ENCODE assay signal across 8 cellular contexts in the genomic region with DNA sequence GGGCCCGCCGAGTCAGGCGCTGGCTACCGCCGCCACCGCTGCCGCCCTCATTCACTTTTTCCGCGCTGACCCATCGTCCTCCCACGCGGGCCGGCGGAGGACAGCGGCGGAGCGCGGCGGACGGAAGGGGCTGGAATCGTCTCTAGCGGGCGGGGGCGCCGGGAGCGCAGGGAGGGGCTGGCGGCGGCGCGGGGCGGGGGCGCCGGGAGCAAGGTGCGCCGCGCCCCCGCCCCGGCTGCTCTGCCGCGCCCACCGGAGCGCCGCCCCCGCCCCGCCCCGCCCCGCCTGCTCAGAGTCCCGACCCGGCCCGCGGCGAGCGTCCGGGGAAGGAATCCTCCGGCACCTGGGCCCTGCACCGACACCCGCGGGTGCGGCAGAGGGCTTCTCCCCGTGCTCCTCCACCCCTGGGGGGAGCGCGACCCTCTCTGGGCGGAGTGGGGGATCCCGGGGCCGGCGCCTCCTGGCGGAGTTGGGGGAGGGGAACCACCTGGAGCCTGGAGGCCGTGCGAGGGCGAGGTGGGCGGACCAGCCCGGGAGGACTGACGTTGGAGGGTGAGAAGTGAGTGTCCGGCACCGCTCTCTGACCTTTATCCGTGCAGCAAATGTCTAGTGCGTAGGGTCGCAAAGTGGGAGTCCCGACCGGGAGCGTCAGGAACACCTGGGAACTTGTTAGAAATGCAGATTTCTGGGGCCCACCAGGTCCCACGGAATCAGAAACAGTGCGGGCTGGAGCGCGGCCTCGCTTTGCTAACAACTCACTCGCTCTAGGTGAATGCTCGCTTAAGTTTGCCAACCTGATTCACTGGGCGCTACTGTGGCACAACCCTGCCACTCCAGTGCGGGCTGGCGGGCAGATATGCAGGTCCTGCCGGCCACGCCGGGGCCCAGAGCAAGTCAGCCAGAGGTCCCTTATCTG. TPM values are rescaled to one million over a fixed set of nuclear protein-coding genes. Genes with fewer than 3 reads are reported as not detected.
DNase-seq lines count a peak whose midpoint lies in the region; ATAC-seq and TF ChIP-seq lines count a peak whose summit lies in the region.
"Had no signal": no experiment of that assay in that cellular context is flagged by ENCODE, and none has a peak within 500 bp of the region (broad histone marks: within the 10 kb centered on the region; RNA-seq: fewer than 3 reads in every experiment).

A gene with protein sequence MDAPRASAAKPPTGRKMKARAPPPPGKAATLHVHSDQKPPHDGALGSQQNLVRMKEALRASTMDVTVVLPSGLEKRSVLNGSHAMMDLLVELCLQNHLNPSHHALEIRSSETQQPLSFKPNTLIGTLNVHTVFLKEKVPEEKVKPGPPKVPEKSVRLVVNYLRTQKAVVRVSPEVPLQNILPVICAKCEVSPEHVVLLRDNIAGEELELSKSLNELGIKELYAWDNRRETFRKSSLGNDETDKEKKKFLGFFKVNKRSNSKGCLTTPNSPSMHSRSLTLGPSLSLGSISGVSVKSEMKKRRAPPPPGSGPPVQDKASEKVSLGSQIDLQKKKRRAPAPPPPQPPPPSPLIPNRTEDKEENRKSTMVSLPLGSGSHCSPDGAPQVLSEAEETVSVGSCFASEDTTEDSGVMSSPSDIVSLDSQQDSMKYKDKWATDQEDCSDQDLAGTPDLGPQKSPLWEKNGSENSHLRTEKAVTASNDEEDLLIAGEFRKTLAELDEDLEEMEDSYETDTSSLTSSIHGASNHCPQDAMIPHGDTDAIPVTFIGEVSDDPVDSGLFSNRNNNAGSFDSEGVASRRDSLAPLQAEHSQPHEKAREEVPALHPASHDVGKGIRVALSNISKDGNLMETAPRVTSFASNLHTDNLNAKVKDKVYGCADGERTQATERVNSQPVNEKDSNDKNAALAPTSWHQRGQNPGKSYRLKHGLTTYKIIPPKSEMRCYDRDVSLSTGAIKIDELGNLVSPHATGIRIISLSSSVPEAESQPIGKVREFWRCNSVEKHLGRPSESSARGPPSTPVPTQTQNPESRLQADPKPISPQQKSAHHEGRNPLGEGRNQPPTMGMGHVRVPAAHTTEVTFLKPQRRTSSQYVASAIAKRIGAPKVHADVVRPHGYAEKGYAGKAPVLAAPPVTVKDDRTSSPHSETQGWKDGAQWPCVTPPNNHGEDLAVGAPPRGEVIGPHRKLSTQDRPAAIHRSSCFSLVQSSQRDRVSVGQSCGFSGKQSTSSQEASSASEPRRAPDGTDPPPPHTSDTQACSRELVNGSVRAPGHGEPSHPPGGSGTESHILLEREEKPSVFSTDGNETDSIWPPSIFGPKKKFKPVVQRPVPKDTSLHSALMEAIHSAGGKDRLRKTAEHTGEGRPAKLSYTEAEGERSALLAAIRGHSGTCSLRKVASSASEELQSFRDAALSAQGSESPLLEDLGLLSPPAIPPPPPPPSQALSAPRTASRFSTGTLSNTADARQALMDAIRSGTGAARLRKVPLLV (minus strand): TSS at position 144 of the 916 bp plus-strand sequence. CDS start 176 bp downstream, outside the sequence.

- peak within 1 kb of the TSS; percentile 58 for H3K4me3 Mint-ChIP-seq in T-helper 17 cell

- TF ChIP-seq CTCF in HEK293 (tag by site-specific recombination; IDR thresholded peaks at IDR 0.05) (no peak), osteoblast (IDR thresholded peaks at IDR 0.05; ENCODE audit: extremely low read depth, low read depth, low read length) (no peak), A673 (conservative IDR thresholded peaks at IDR 0.05; ENCODE audit: low read depth, low read length) (no peak)

- no TSS peak for BruUV-seq in A673 (replicated peaks; lab: Mats Ljungman, UMichigan)

- H3K36me3 Mint-ChIP-seq in T-helper 17 cell (ENCODE audit: low read depth), result no peaks in the 10 kb centered on the region

- H3K9me3 ChIP-seq in HEK293 (ENCODE audit: control insufficient read depth, insufficient read depth, low read depth, low read length), result no peaks in the 10 kb centered on the region
- H3K9me3 ChIP-seq in T-helper 17 cell (ENCODE audit: control insufficient read depth, low read length, poor library complexity, severe bottlenecking), result no peaks in the 10 kb centered on the region
- no peaks in the 10 kb centered on the region for H3K9me3 ChIP-seq in osteoblast (ENCODE audit: low read depth, low read length)
- H3K9me3 ChIP-seq in A673 (ENCODE audit: low read depth, low read length, poor library complexity, severe bottlenecking), result peaks cover 5% of the 10 kb centered on the region

- intact Hi-C loops in Right ventricle myocardium inferior (cut with DNase I) (loop anchor here (5.0 kb wide), 3 partner anchors 40 to 130 kb away; no protein-coding TSS in a partner anchor), A673 (cut with micrococcal nuclease; ENCODE audit: unreplicated experiment) (no loop called here)

- no peak within 1 kb of the TSS for H3K27ac Mint-ChIP-seq in T-helper 17 cell

- H3K36me3 ChIP-seq in HEK293 (ENCODE audit: control insufficient read depth in 2 of 2, insufficient read depth in 1 of 2, low read length in 2 of 2), result no peaks in the 10 kb centered on the region
- no peaks in the 10 kb centered on the region for H3K36me3 ChIP-seq in osteoblast (ENCODE audit: insufficient read depth, low read length)
- no peaks in the 10 kb centered on the region for H3K36me3 ChIP-seq in A673 (ENCODE audit: insufficient read depth, low read length, poor library complexity, severe bottlenecking)

- peak within 1 kb of the TSS; percentile 58 for H3K4me2 ChIP-seq in osteoblast (ENCODE audit: insufficient read depth, low read length)

- H3K27ac ChIP-seq in HEK293 (ENCODE audit: extremely low read depth, low read depth, low read length) (peak within 1 kb of the TSS; percentile 88; the same call in 1 of the 2 replicates), osteoblast (ENCODE audit: low read depth, low read length) (no peak within 1 kb of the TSS), A673 (ENCODE audit: low read depth, low read length, poor library complexity, severe bottlenecking) (no peak within 1 kb of the TSS)

- H3K4me3 ChIP-seq in HEK293 (ENCODE audit: low read depth, low read length) (peak within 1 kb of the TSS; percentile 77), osteoblast (ENCODE audit: insufficient read depth, low read length) (peak within 1 kb of the TSS; percentile 57), A673 (ENCODE audit: low read depth, low read length, poor library complexity, severe bottlenecking) (no peak within 1 kb of the TSS)

- no peak for ATAC-seq in T-helper 17 cell
- ATAC-seq in Right ventricle myocardium inferior, result peak; percentile 52

- no peaks in the 10 kb centered on the region for H4K20me1 ChIP-seq in osteoblast (ENCODE audit: insufficient read depth, low read length)

- POLR2A ChIA-PET in HEK293 (lab: Yijun Ruan, JAX), result no interaction called here
- POLR2A ChIA-PET in A673 (lab: Charles Lee; ENCODE audit: low non-redundant PET), result no interaction called here

- H2AFZ ChIP-seq in osteoblast (ENCODE audit: low read length), result no peak within 1 kb of the TSS

- H3K27me3 ChIP-seq in osteoblast (ENCODE audit: insufficient read depth, low read length), result peaks cover 31% of the 10 kb centered on the region
- no peaks in the 10 kb centered on the region for H3K27me3 ChIP-seq in A673 (replicated peaks; ENCODE audit: insufficient read depth, low read depth, low read length, poor library complexity)

- no peak for DNase-seq in T-helper 17 cell
- DNase-seq in Right ventricle myocardium inferior (ENCODE audit: missing footprints), result no peak
- DNase-seq in osteoblast (ENCODE audit: insufficient read length, low spot score, missing footprints), result no peak
- no peak for DNase-seq in A673 (ENCODE audit: low spot score)
- no peak for DNase-seq in stimulated activated CD4-positive, alpha-beta T cell treated with anti-CD3 and anti-CD28 coated beads, Interleukin-4, amount 100 ng/mL, for 1 hour
- no peak for DNase-seq in foreskin melanocyte

- peaks cover 2% of the 10 kb centered on the region for H3K4me1 Mint-ChIP-seq in T-helper 17 cell

- CTCF ChIA-PET in HEK293 (lab: Yijun Ruan, JAX) (interaction anchor here (1.0 kb wide), 1 partner anchor 8 kb away, joined by 4 read pairs; no protein-coding TSS in a partner anchor), A673 (lab: Charles Lee) (no interaction called here)

- H3K4me1 ChIP-seq in HEK293 (ENCODE audit: control insufficient read depth, insufficient read depth, low read length), result peaks cover 18% of the 10 kb centered on the region
- no peaks in the 10 kb centered on the region for H3K4me1 ChIP-seq in osteoblast (ENCODE audit: insufficient read depth, low read length)
- H3K4me1 ChIP-seq in A673 (ENCODE audit: insufficient read depth, low read length, poor library complexity, severe bottlenecking), result no peaks in the 10 kb centered on the region

- H3K79me2 ChIP-seq in osteoblast (ENCODE audit: insufficient read depth, low read length), result no peaks in the 10 kb centered on the region

- H3K27me3 Mint-ChIP-seq in T-helper 17 cell, result peaks cover 39% of the 10 kb centered on the region

TF ChIP-seq in HEK293, 187 proteins besides CTCF, POLR2A, EP300 and RAD21 (continues in another document):
- TF ChIP-seq ZFP3 (tag by site-specific recombination; IDR thresholded peaks at IDR 0.05; ENCODE audit: low read depth) (no peak), ZNF423 (tag by site-specific recombination; IDR thresholded peaks at IDR 0.05) (peak; percentile 57; the same call in 1 of the 2 replicates), KLF7 (tag by site-specific recombination; IDR thresholded peaks at IDR 0.05; ENCODE audit: borderline replicate concordance) (peak; percentile 52; the same call in 1 of the 2 replicates), KLF9 (tag by site-specific recombination; IDR thresholded peaks at IDR 0.05; ENCODE audit: low read depth) (0 out of 2 replicates have a peak, but pooled peaks have one; percentile 44), ZNF114 (tag by site-specific recombination; IDR thresholded peaks at IDR 0.05) (no peak), KLF8 (tag by site-specific recombination; IDR thresholded peaks at IDR 0.05) (peak; percentile 39; the same call in 1 of the 2 replicates), ZXDB (tag by site-specific recombination; IDR thresholded peaks at IDR 0.05) (0 out of 2 replicates have a peak, but pooled peaks have one; percentile 37), ZFHX2 (tag by site-specific recombination; conservative IDR thresholded peaks at IDR 0.05) (peak; percentile 51), ZEB2 (tag by site-specific recombination; IDR thresholded peaks at IDR 0.05) (0 out of 2 replicates have a peak, but pooled peaks have one; percentile 33), ZNF416 (tag by site-specific recombination; IDR thresholded peaks at IDR 0.05) (no peak), ZIC2 (tag by site-specific recombination; IDR thresholded peaks at IDR 0.05) (no peak)
- TF ChIP-seq, protein P1, sequence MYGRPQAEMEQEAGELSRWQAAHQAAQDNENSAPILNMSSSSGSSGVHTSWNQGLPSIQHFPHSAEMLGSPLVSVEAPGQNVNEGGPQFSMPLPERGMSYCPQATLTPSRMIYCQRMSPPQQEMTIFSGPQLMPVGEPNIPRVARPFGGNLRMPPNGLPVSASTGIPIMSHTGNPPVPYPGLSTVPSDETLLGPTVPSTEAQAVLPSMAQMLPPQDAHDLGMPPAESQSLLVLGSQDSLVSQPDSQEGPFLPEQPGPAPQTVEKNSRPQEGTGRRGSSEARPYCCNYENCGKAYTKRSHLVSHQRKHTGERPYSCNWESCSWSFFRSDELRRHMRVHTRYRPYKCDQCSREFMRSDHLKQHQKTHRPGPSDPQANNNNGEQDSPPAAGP (tag by site-specific recombination; IDR thresholded peaks at IDR 0.05), result 0 out of 2 replicates have a peak, but pooled peaks have one; percentile 20

RNA-seq across cellular contexts. Expression of the gene that starts here (rescaled TPM):
- total RNA-seq in T-helper 17 cell (not detected), Right ventricle myocardium inferior (88.3 TPM), osteoblast (under 0.01 TPM in 2 replicates), A673 (2021) (not detected in 2 replicates)
- total RNA-seq: pulmonary artery endothelial cell had no signal

Comparison
In these comparisons a context has a peak if more than half of its experiments do, and no peak if none do; other contexts are left out.
1. RNA of the gene that starts here (total RNA-seq): 88.3 TPM in Right ventricle myocardium inferior (single experiment); not detected in T-helper 17 cell, under 0.01 TPM in osteoblast and not detected in A673; every median in the first group is over 10 times any median in the second.